17 cellular contexts compared by ENCODE assay signal in genomic region chr16:72162105-72162680, GRCh38. TPM values are rescaled to one million over a fixed set of nuclear protein-coding genes. Genes with fewer than 3 reads are reported as not detected.
DNase-seq lines count a peak whose midpoint lies in the region; ATAC-seq and TF ChIP-seq lines count a peak whose summit lies in the region.
"Had no signal": no experiment of that assay in that cellular context is flagged by ENCODE, and none has a peak within 500 bp of the region (broad histone marks: within the 10 kb centered on the region; RNA-seq: fewer than 3 reads in every experiment).

No MANE protein-coding gene starts in this region.

- ATAC-seq in mucosa of descending colon (peak; percentile 55), heart right ventricle (no peak), HG03469 (IDR thresholded peaks at IDR 0.05; ENCODE audit: unreplicated experiment) (no peak)

- H3K9me3 ChIP-seq in HUES6 (ENCODE audit: control insufficient read depth, insufficient read depth, low read depth, low read length) (0 out of 2 replicates have a peak, but pooled peaks cover 4% of the 10 kb centered on the region), duodenal mucosa (ENCODE audit: control insufficient read depth in 1 of 2, low read length in 2 of 2) (no peaks in the 10 kb centered on the region), mucosa of descending colon (no peaks in the 10 kb centered on the region), heart right ventricle (peaks cover 0 to 5% (median 0%) of the 10 kb centered on the region in 11 donors)
- H3K9me3 ChIP-seq: SJSA1 had no signal

- 63 to 64% methylated on average over 5 of the region's 5 CpGs for WGBS in heart right ventricle, 2 donors

- H3K27ac ChIP-seq in HUES6 (ENCODE audit: low read depth, low read length) (no peak overlapping the region), duodenal mucosa (ENCODE audit: low read depth, low read length) (peak overlapping the region; percentile 0), heart right ventricle (no peak overlapping the region)
- H3K27ac ChIP-seq: SJSA1 had no signal

- TF ChIP-seq CTCF in mucosa of descending colon (IDR thresholded peaks at IDR 0.05) (no peak), heart right ventricle (IDR thresholded peaks at IDR 0.05) (no peak)

- peak; percentile 21 to 83 for DNase-seq in NCI-H524 (lab: John Stamatoyannopoulos, UW)
- DNase-seq in mucosa of descending colon = no peak
- no peak for DNase-seq in heart right ventricle
- no peak for DNase-seq in activated CD4-positive, alpha-beta T cell treated with anti-CD3 and anti-CD28 coated beads, Interleukin-2, amount 50 U/mL, for 4 hours
- DNase-seq in activated CD8-positive, alpha-beta memory T cell treated with anti-CD3 and anti-CD28 coated beads, Interleukin-2, amount 50 U/mL, for 48 hours = no peak
- DNase-seq: CD4-positive, alpha-beta memory T cell; Karpas-422; MM.1S; NCI-H1105 treated with DMSO at 0.1 percent for 48 hours; NCI-H1930; OCI-M1; RPMI8226; SW 1271 had no signal

- intact Hi-C loops in mucosa of descending colon (cut with DNase I, micrococcal nuclease) = no loop called here
- intact Hi-C loops in heart right ventricle (cut with DNase I) = no loop called here

- peak overlapping the region; percentile 23 for H3K9ac ChIP-seq in HUES6 (ENCODE audit: low read length)
- no peak overlapping the region for H3K9ac ChIP-seq in duodenal mucosa (ENCODE audit: low read depth in 1 of 2, low read length in 2 of 2)

- H3K4me1 ChIP-seq in HUES6 (ENCODE audit: control insufficient read depth, insufficient read depth, low read length) (peaks cover 13% of the 10 kb centered on the region), duodenal mucosa (ENCODE audit: control insufficient read depth in 1 of 2, insufficient read depth in 2 of 2, low read length in 2 of 2) (peaks cover 8 to 14% of the 10 kb centered on the region in 2 donors), mucosa of descending colon (ENCODE audit: low read depth) (no peaks in the 10 kb centered on the region), heart right ventricle (no peaks in the 10 kb centered on the region)
- H3K4me1 ChIP-seq: SJSA1 had no signal

- H3K4me3 ChIP-seq in HUES6 (ENCODE audit: low read depth, low read length) (no peak overlapping the region), duodenal mucosa (ENCODE audit: low read depth in 1 of 2, low read length in 2 of 2) (peak overlapping the region in 1 of 2 donors; percentile 25), mucosa of descending colon (no peak overlapping the region), heart right ventricle (no peak overlapping the region)
- H3K4me3 ChIP-seq: SJSA1 had no signal

- H3K27me3 ChIP-seq in HUES6 (ENCODE audit: control insufficient read depth, insufficient read depth, low read length) (no peaks in the 10 kb centered on the region), duodenal mucosa (ENCODE audit: control insufficient read depth in 1 of 2, insufficient read depth in 2 of 2, low read length in 2 of 2) (no peaks in the 10 kb centered on the region), heart right ventricle (peaks cover 0 to 22% (median 0%) of the 10 kb centered on the region in 7 donors)

- no peaks in the 10 kb centered on the region for H3K36me3 ChIP-seq in HUES6 (ENCODE audit: control insufficient read depth, insufficient read depth, low read length)
- H3K36me3 ChIP-seq in duodenal mucosa (ENCODE audit: control insufficient read depth in 1 of 2, insufficient read depth in 2 of 2, low read length in 2 of 2) = no peaks in the 10 kb centered on the region
- no peaks in the 10 kb centered on the region for H3K36me3 ChIP-seq in mucosa of descending colon (ENCODE audit: low read depth)
- no peaks in the 10 kb centered on the region for H3K36me3 ChIP-seq in heart right ventricle
- H3K36me3 ChIP-seq: SJSA1 had no signal

RNA-seq across cellular contexts. Expression of gene PMFBP1, which starts 9.8 kb away (rescaled TPM):
- 1 to 10 TPM; 3.6 to 9.7 (median 7.2) TPM for total RNA-seq in mucosa of descending colon
- total RNA-seq in heart right ventricle = 1 to 10 TPM in 1 of 10 donors, under 1 TPM in 1, not detected in 8; 0.26 to 1.6 TPM
- under 1 TPM; 0.39 to 0.51 TPM for polyA plus RNA-seq in heart right ventricle
- total RNA-seq: SJSA1 had no signal
- polyA plus RNA-seq: CD4-positive, alpha-beta memory T cell had no signal

Comparison
In these comparisons a context has a peak if more than half of its experiments do, and no peak if none do; other contexts are left out.
1. DNase-seq: peak in NCI-H524 (2 of 2); none in mucosa of descending colon (0 of 3), heart right ventricle (0 of 2), activated CD4-positive, alpha-beta T cell treated with anti-CD3 and anti-CD28 coated beads, Interleukin-2, amount 50 U/mL, for 4 hours (0 of 2) and activated CD8-positive, alpha-beta memory T cell treated with anti-CD3 and anti-CD28 coated beads, Interleukin-2, amount 50 U/mL, for 48 hours (single experiment).